Comparison of ENCODE assay signal across 1 cellular context in the genomic region with DNA sequence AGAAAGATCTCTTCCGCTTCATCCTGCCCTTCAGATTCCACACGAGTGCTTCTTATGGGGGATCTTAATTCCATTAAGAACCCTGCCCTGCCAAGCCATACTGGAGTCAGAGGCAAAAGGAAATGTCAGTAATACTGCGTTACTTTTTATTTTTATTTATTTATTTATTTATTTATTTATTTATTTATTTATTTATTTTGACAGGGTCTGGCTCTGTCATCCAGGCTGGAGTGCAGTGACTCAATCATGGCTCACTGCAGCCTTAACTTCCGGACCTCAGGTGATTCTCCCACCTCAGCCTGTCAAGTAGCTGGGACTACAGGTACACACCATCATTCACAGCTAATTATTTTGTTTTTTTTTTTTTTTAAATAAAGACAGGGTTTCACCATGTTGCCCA.
A peak's percentile ranks its signal among the peaks of the same experiment; 100 is the strongest.
TF ChIP-seq lines count a peak whose summit lies in the region.

No MANE protein-coding gene starts in this region.

TF ChIP-seq in HEK293, 187 proteins besides CTCF, POLR2A, EP300 and RAD21 (continued from another document and continues in another):
- TF ChIP-seq ZNF664 (tag by site-specific recombination; IDR thresholded peaks at IDR 0.05) (0 out of 2 replicates have a peak, but pooled peaks have one; percentile 39), ZBTB11 (tag by site-specific recombination; conservative IDR thresholded peaks at IDR 0.05; ENCODE audit: low read depth) (peak; percentile 77), ZNF629 (tag by site-specific recombination; IDR thresholded peaks at IDR 0.05) (peak; percentile 39), ZNF555 (tag by site-specific recombination; conservative IDR thresholded peaks at IDR 0.05) (peak; percentile 84), ZNF23 (tag by site-specific recombination; IDR thresholded peaks at IDR 0.05; ENCODE audit: borderline replicate concordance) (no peak), ZSCAN30 (tag by site-specific recombination; IDR thresholded peaks at IDR 0.05) (no peak), ZNF529 (tag by site-specific recombination; IDR thresholded peaks at IDR 0.05; ENCODE audit: insufficient replicate concordance) (peak; percentile 26), ZNF449 (tag by site-specific recombination; IDR thresholded peaks at IDR 0.05) (no peak), ZNF596 (tag by site-specific recombination; IDR thresholded peaks at IDR 0.05) (no peak), RBAK (tag by site-specific recombination; IDR thresholded peaks at IDR 0.05) (no peak), ZNF623 (tag by site-specific recombination; IDR thresholded peaks at IDR 0.05) (peak; percentile 69), FEZF1 (tag by site-specific recombination; IDR thresholded peaks at IDR 0.05) (no peak), ZNF510 (tag by site-specific recombination; IDR thresholded peaks at IDR 0.05; ENCODE audit: insufficient replicate concordance) (peak; percentile 58), ZNF837 (tag by site-specific recombination; IDR thresholded peaks at IDR 0.05) (no peak), ZNF777 (tag by site-specific recombination; IDR thresholded peaks at IDR 0.05; ENCODE audit: borderline replicate concordance) (no peak), ZNF394 (tag by site-specific recombination; IDR thresholded peaks at IDR 0.05; ENCODE audit: borderline replicate concordance) (peak; percentile 92), ZNF16 (tag by site-specific recombination; IDR thresholded peaks at IDR 0.05; ENCODE audit: low read depth) (no peak), ZFP69B (tag by site-specific recombination; IDR thresholded peaks at IDR 0.05) (no peak), PRDM10 (tag by site-specific recombination; IDR thresholded peaks at IDR 0.05) (no peak), ZNF624 (tag by site-specific recombination; IDR thresholded peaks at IDR 0.05) (no peak), REST (tag by site-specific recombination; IDR thresholded peaks at IDR 0.05) (peak; percentile 41; the same call in 1 of the 2 replicates), ZNF544 (tag by site-specific recombination; IDR thresholded peaks at IDR 0.05) (no peak), ZNF423 (tag by site-specific recombination; IDR thresholded peaks at IDR 0.05) (no peak), KLF9 (tag by site-specific recombination; IDR thresholded peaks at IDR 0.05; ENCODE audit: low read depth) (no peak), ZNF404 (tag by site-specific recombination; IDR thresholded peaks at IDR 0.05) (no peak), ZNF324 (tag by site-specific recombination; IDR thresholded peaks at IDR 0.05) (no peak), ZNF184 (tag by site-specific recombination; IDR thresholded peaks at IDR 0.05) (no peak), SP2 (tag by site-specific recombination; IDR thresholded peaks at IDR 0.05) (no peak), ZNF433 (tag by site-specific recombination; IDR thresholded peaks at IDR 0.05; ENCODE audit: low read depth) (0 out of 2 replicates have a peak, but pooled peaks have one; percentile 47), ZNF704 (tag by site-specific recombination; IDR thresholded peaks at IDR 0.05) (no peak), ZNF140 (tag by site-specific recombination; IDR thresholded peaks at IDR 0.05) (peak; percentile 57; the same call in 1 of the 2 replicates), ZFP41 (tag by site-specific recombination; IDR thresholded peaks at IDR 0.05; ENCODE audit: borderline replicate concordance) (no peak), ZNF335 (tag by site-specific recombination; conservative IDR thresholded peaks at IDR 0.05) (no peak), ZIC2 (tag by site-specific recombination; IDR thresholded peaks at IDR 0.05) (no peak), ZBTB8A (tag by site-specific recombination; IDR thresholded peaks at IDR 0.05) (peak; percentile 64), ZNF785 (tag by site-specific recombination; IDR thresholded peaks at IDR 0.05) (no peak), ZFHX2 (tag by site-specific recombination; conservative IDR thresholded peaks at IDR 0.05) (no peak)
- TF ChIP-seq, protein P1, sequence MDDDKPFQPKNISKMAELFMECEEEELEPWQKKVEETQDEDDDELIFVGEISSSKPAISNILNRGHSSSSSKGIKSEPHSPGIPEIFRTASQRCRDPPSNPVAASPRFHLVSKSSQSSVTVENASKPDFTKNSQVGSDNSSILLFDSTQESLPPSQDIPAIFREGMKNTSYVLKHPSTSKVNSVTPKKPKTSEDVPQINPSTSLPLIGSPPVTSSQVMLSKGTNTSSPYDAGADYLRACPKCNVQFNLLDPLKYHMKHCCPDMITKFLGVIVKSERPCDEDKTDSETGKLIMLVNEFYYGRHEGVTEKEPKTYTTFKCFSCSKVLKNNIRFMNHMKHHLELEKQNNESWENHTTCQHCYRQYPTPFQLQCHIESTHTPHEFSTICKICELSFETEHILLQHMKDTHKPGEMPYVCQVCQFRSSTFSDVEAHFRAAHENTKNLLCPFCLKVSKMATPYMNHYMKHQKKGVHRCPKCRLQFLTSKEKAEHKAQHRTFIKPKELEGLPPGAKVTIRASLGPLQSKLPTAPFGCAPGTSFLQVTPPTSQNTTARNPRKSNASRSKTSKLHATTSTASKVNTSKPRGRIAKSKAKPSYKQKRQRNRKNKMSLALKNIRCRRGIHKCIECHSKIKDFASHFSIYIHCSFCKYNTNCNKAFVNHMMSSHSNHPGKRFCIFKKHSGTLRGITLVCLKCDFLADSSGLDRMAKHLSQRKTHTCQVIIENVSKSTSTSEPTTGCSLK (tag by site-specific recombination; IDR thresholded peaks at IDR 0.05): no peak
- TF ChIP-seq, protein P2, sequence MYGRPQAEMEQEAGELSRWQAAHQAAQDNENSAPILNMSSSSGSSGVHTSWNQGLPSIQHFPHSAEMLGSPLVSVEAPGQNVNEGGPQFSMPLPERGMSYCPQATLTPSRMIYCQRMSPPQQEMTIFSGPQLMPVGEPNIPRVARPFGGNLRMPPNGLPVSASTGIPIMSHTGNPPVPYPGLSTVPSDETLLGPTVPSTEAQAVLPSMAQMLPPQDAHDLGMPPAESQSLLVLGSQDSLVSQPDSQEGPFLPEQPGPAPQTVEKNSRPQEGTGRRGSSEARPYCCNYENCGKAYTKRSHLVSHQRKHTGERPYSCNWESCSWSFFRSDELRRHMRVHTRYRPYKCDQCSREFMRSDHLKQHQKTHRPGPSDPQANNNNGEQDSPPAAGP (tag by site-specific recombination; IDR thresholded peaks at IDR 0.05): no peak
- TF ChIP-seq, protein P3, sequence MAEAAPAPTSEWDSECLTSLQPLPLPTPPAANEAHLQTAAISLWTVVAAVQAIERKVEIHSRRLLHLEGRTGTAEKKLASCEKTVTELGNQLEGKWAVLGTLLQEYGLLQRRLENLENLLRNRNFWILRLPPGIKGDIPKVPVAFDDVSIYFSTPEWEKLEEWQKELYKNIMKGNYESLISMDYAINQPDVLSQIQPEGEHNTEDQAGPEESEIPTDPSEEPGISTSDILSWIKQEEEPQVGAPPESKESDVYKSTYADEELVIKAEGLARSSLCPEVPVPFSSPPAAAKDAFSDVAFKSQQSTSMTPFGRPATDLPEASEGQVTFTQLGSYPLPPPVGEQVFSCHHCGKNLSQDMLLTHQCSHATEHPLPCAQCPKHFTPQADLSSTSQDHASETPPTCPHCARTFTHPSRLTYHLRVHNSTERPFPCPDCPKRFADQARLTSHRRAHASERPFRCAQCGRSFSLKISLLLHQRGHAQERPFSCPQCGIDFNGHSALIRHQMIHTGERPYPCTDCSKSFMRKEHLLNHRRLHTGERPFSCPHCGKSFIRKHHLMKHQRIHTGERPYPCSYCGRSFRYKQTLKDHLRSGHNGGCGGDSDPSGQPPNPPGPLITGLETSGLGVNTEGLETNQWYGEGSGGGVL (tag by site-specific recombination; IDR thresholded peaks at IDR 0.05): no peak
